In genomic region chr4:7899184-7899583, GRCh38 we compare ENCODE assay signal across 24 cellular contexts. TPM values are rescaled to one million over a fixed set of nuclear protein-coding genes. Genes with fewer than 3 reads are reported as not detected.
DNase-seq lines count a peak whose midpoint lies in the region; ATAC-seq and TF ChIP-seq lines count a peak whose summit lies in the region.
"Had no signal": no experiment of that assay in that cellular context is flagged by ENCODE, and none has a peak within 500 bp of the region (broad histone marks: within the 10 kb centered on the region; RNA-seq: fewer than 3 reads in every experiment).

No MANE protein-coding gene starts in this region.

- H3K36me3 Mint-ChIP-seq in GM23338 (ENCODE audit: low read depth) (no peaks in the 10 kb centered on the region; the same call in 2 of the 3 replicates), brain (peaks cover 13% of the 10 kb centered on the region), glutamatergic neuron (ENCODE audit: unreplicated experiment) (peaks cover 15% of the 10 kb centered on the region)
- H3K36me3 Mint-ChIP-seq: CD14-positive monocyte had no signal

- H3K9me3 ChIP-seq in osteoblast (ENCODE audit: low read depth, low read length): no peaks in the 10 kb centered on the region
- H3K9me3 ChIP-seq: BE2C, MG63 had no signal

- H4K20me1 ChIP-seq in GM23338 (replicated peaks; ENCODE audit: insufficient read depth) (no peaks in the 10 kb centered on the region; the same call in none of the 2 replicates), osteoblast (ENCODE audit: insufficient read depth, low read length) (peaks cover 3% of the 10 kb centered on the region)

- H3K27me3 Mint-ChIP-seq in GM23338 (ENCODE audit: insufficient read depth, low read depth, poor library complexity): peaks cover 2% of the 10 kb centered on the region
- peaks cover under 1% of the 10 kb centered on the region for H3K27me3 Mint-ChIP-seq in brain
- peaks cover 65% of the 10 kb centered on the region for H3K27me3 Mint-ChIP-seq in glutamatergic neuron (ENCODE audit: unreplicated experiment)

- H3K79me2 ChIP-seq in GM23338 (replicated peaks; ENCODE audit: insufficient read depth): peaks cover 80% of the 10 kb centered on the region
- H3K79me2 ChIP-seq in osteoblast (ENCODE audit: insufficient read depth, low read length): peaks cover 99% of the 10 kb centered on the region

- H3K9me3 Mint-ChIP-seq in GM23338: no peaks in the 10 kb centered on the region
- H3K9me3 Mint-ChIP-seq in brain: peaks cover 0 to 8% (median 0%) of the 10 kb centered on the region in 5 experiments
- peaks cover 61% of the 10 kb centered on the region for H3K9me3 Mint-ChIP-seq in glutamatergic neuron (ENCODE audit: unreplicated experiment)

- H2AFZ ChIP-seq in GM23338: no peak overlapping the region
- no peak overlapping the region for H2AFZ ChIP-seq in osteoblast (ENCODE audit: low read length)

- DNase-seq in GM23338 (ENCODE audit: low spot score) (no peak), glutamatergic neuron (no peak), osteoblast (ENCODE audit: insufficient read length, low spot score, missing footprints) (no peak), GM13976 (ENCODE audit: low spot score) (no peak)
- DNase-seq: 8988T, ACHN, BE2C, Calu3, DMS79 treated with DMSO at 0.1 percent for 48 hours, GF-D8, KG1, MG63, NCI-H1417, NCI-H1694, NCI-H2081, NCI-H2227 treated with DMSO at 0.1 percent for 48 hours, NCI-H510A, NCI-H69, SHP77 had no signal

- H3K36me3 ChIP-seq in GM23338 (ENCODE audit: insufficient read depth): no peaks in the 10 kb centered on the region
- H3K36me3 ChIP-seq in osteoblast (ENCODE audit: insufficient read depth, low read length): peaks cover 42% of the 10 kb centered on the region
- H3K36me3 ChIP-seq: MG63 had no signal

- H3K27ac Mint-ChIP-seq in GM23338 (no peak overlapping the region; the same call in 1 of the 2 replicates), brain (peak overlapping the region; percentile 49 to 92 (median 81)), glutamatergic neuron (ENCODE audit: unreplicated experiment) (peak overlapping the region; percentile 100)
- H3K27ac Mint-ChIP-seq: CD14-positive monocyte had no signal

- H3F3A ChIP-seq in GM23338 (replicated peaks; ENCODE audit: low read depth): peaks cover 7% of the 10 kb centered on the region; the same call in 1 of the 2 replicates

- no peaks in the 10 kb centered on the region for H3K9me2 ChIP-seq in GM23338 (ENCODE audit: insufficient read depth)

- peak overlapping the region; percentile 63 for H3K4me2 ChIP-seq in GM23338
- H3K4me2 ChIP-seq in osteoblast (ENCODE audit: insufficient read depth, low read length): no peak overlapping the region

- H3K27me3 ChIP-seq in GM23338 (ENCODE audit: insufficient read depth) (no peaks in the 10 kb centered on the region), osteoblast (ENCODE audit: insufficient read depth, low read length) (no peaks in the 10 kb centered on the region)
- H3K27me3 ChIP-seq: BE2C, MG63 had no signal

- H3K4me3 Mint-ChIP-seq in GM23338: no peak overlapping the region
- peak overlapping the region in 3 of 5 experiments; percentile 20 to 44 (median 28) for H3K4me3 Mint-ChIP-seq in brain
- H3K4me3 Mint-ChIP-seq in glutamatergic neuron (ENCODE audit: unreplicated experiment): peak overlapping the region; percentile 92
- H3K4me3 Mint-ChIP-seq: CD14-positive monocyte had no signal

- TF ChIP-seq CTCF in GM23338 (conservative IDR thresholded peaks at IDR 0.05; ENCODE audit: low read depth in 2 of 2): no peak
- no peak for TF ChIP-seq CTCF in brain (conservative IDR thresholded peaks at IDR 0.05)
- TF ChIP-seq CTCF in glutamatergic neuron (IDR thresholded peaks at IDR 0.05; ENCODE audit: partially characterized antibody, unreplicated experiment): no peak
- no peak for TF ChIP-seq CTCF in osteoblast (IDR thresholded peaks at IDR 0.05; ENCODE audit: extremely low read depth, low read depth, low read length)
- no peak for TF ChIP-seq CTCF in GM13976 (IDR thresholded peaks at IDR 0.05; ENCODE audit: borderline replicate concordance, control extremely low read depth, extremely low read depth, insufficient read depth, missing control alignments)

- peaks cover 54% of the 10 kb centered on the region for H3K4me1 ChIP-seq in GM23338 (ENCODE audit: insufficient read depth)
- peaks cover 59% of the 10 kb centered on the region for H3K4me1 ChIP-seq in osteoblast (ENCODE audit: insufficient read depth, low read length)

- H3K4me1 Mint-ChIP-seq in GM23338 (peaks cover 64% of the 10 kb centered on the region), brain (peaks cover 96% of the 10 kb centered on the region), glutamatergic neuron (ENCODE audit: low read depth, unreplicated experiment) (peaks cover 82% of the 10 kb centered on the region)
- H3K4me1 Mint-ChIP-seq: CD14-positive monocyte had no signal

- H3K27ac ChIP-seq in GM23338 (ENCODE audit: low read depth) (no peak overlapping the region), osteoblast (ENCODE audit: low read depth, low read length) (peak overlapping the region; percentile 38)
- H3K27ac ChIP-seq: RWPE1 had no signal

- ATAC-seq in GM23338 (no peak), GM19023 (IDR thresholded peaks at IDR 0.05; ENCODE audit: unreplicated experiment) (no peak), HG02798 (IDR thresholded peaks at IDR 0.05; ENCODE audit: poor library complexity, unreplicated experiment) (no peak)

- H3K4me3 ChIP-seq in GM23338: no peak overlapping the region
- no peak overlapping the region for H3K4me3 ChIP-seq in osteoblast (ENCODE audit: insufficient read depth, low read length)
- H3K4me3 ChIP-seq: MG63 had no signal

- in situ Hi-C loops in GM13976 (cut with MboI; ENCODE audit: low sequenced_read_pairs, unreplicated experiment): no loop called here

TF ChIP-seq in GM23338, 12 proteins besides CTCF, POLR2A, EP300 and RAD21 (continues in another document):
- TF ChIP-seq POLR2AphosphoS5 (IDR thresholded peaks at IDR 0.05; ENCODE audit: low read depth) (no peak), ETS1 (IDR thresholded peaks at IDR 0.05) (no peak)

RNA-seq across cellular contexts. Expression of gene AFAP1, which starts 40.5 kb away (rescaled TPM):
- 21.5 and 25.9 TPM in 2 replicates for total RNA-seq in GM23338 (2014; rRNA removed; shearing (Covaris generic))
- polyA plus RNA-seq in GM23338 (2016; fragmentation: Nextera tagmentation; extraction: Ambion mirVana): 5.4 and 6.5 TPM in 2 replicates
- 15.3 TPM for polyA plus RNA-seq in brain (ENCODE audit: insufficient read depth, low read depth, low replicate concordance)
- total RNA-seq in glutamatergic neuron (ENCODE audit: unreplicated experiment): 528 TPM
- total RNA-seq in osteoblast: 101 and 106 TPM in 2 replicates
- polyA plus RNA-seq: CD14-positive monocyte had no signal
